ENCODE assay signal across 19 cellular contexts in the genomic region with DNA sequence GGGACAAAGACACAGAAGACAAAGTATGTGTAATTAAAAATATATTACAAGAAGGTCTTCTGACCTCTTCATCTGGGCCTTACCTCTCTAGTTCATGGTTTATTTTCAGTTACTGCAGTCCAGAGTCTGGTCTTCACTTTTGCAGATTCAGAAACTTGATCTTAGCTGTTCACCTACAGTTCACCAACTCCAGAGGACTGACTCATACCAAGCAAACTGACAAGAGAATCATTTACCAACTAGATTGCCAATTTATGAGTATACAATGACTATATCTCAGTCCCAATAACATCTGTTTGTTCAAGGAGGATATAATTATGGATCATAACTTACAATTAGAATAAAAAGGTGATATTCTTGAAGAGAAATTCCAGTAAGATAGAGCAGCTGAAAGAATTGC. TPM values are rescaled to one million over a fixed set of nuclear protein-coding genes. Genes with fewer than 3 reads are reported as not detected.
A peak's percentile ranks its signal among the peaks of the same experiment; 100 is the strongest.
DNase-seq lines count a peak whose midpoint lies in the region; ATAC-seq, FAIRE-seq and TF ChIP-seq lines count a peak whose summit lies in the region.
"Had no signal": no experiment of that assay in that cellular context is flagged by ENCODE, and none has a peak within 500 bp of the region (broad histone marks: within the 10 kb centered on the region; RNA-seq: fewer than 3 reads in every experiment).

No MANE protein-coding gene starts in this region.

- no peaks in the 10 kb centered on the region for H3K27me3 ChIP-seq in right lobe of liver
- H3K27me3 ChIP-seq: breast epithelium, esophagus squamous epithelium, right atrium auricular region, upper lobe of left lung had no signal

- peak; percentile 65 for ATAC-seq in GM18858 (IDR thresholded peaks at IDR 0.05; ENCODE audit: unreplicated experiment)
- peak; percentile 78 for ATAC-seq in GM21737 (IDR thresholded peaks at IDR 0.05; ENCODE audit: unreplicated experiment)
- peak; percentile 86 for ATAC-seq in HG03139 (IDR thresholded peaks at IDR 0.05; ENCODE audit: unreplicated experiment)
- ATAC-seq in right lobe of liver: no peak
- ATAC-seq: stimulated activated naive CD8-positive, alpha-beta T cell treated with anti-CD3 and anti-CD28 coated beads, Interleukin-15, Interleukin-2, amounts not matched to agents 100 U/mL and 50 U/mL, for 24 hours; T-cell had no signal

- no peaks in the 10 kb centered on the region for H3K36me3 ChIP-seq in right lobe of liver
- H3K36me3 ChIP-seq: breast epithelium, esophagus squamous epithelium, right atrium auricular region had no signal

- no peak for FAIRE-seq in RCC 7860 (lab: Jason Lieb, UNC)

- no peak for TF ChIP-seq POLR2A in right lobe of liver (IDR thresholded peaks at IDR 0.05)

- no peaks in the 10 kb centered on the region for H3K4me1 ChIP-seq in right lobe of liver
- H3K4me1 ChIP-seq: breast epithelium, right atrium auricular region had no signal

- H3K9me3 ChIP-seq in right lobe of liver: peaks cover 0 to 3% (median 0%) of the 10 kb centered on the region in 4 donors

- intact Hi-C loops in right lobe of liver (cut with DNase I): no loop called here

- no peak overlapping the region for H3K27ac ChIP-seq in right lobe of liver
- H3K27ac ChIP-seq: breast epithelium, esophagus squamous epithelium, right atrium auricular region, upper lobe of left lung had no signal

- H3K4me3 ChIP-seq in epithelial cell of esophagus (ENCODE audit: low read length) (no peak overlapping the region), right lobe of liver (no peak overlapping the region)
- H3K4me3 ChIP-seq: breast epithelium, esophagus squamous epithelium, right atrium auricular region, upper lobe of left lung had no signal

- TF ChIP-seq CTCF in epithelial cell of esophagus (IDR thresholded peaks at IDR 0.05; ENCODE audit: insufficient read depth, low read depth, low read length, missing control alignments) (no peak), right lobe of liver (IDR thresholded peaks at IDR 0.05) (no peak)

- DNase-seq in epithelial cell of esophagus (ENCODE audit: low read depth) (peak; percentile 60), RCC 7860 (ENCODE audit: low spot score) (no peak), NCI-H1436 (lab: John Stamatoyannopoulos, UW) (no peak), NCI-H128 (lab: John Stamatoyannopoulos, UW; ENCODE audit: unreplicated experiment) (no peak), right lobe of liver (no peak)
- DNase-seq: activated CD4-positive, alpha-beta memory T cell treated with anti-CD3 and anti-CD28 coated beads for 36 hours; activated naive CD8-positive, alpha-beta T cell treated with anti-CD3 and anti-CD28 coated beads for 36 hours; activated T-cell treated with anti-CD3 and anti-CD28 coated beads, Interleukin-2, amount 50 U/mL, for 48 hours; esophagus squamous epithelium; NCI-H146; NCI-H446; stimulated activated naive CD8-positive, alpha-beta T cell treated with anti-CD3 and anti-CD28 coated beads, Interleukin-15, Interleukin-2, amounts not matched to agents 100 U/mL and 50 U/mL, for 24 hours; T-cell; upper lobe of left lung had no signal

RNA-seq across cellular contexts. Expression of gene P2RY1, which starts 9.0 kb away (rescaled TPM):
- total RNA-seq in right lobe of liver: 1 to 10 TPM in 4 of 6 experiments, under 1 TPM in 2; 0.84 to 1.7 (median 1.3) TPM

Comparison
In these comparisons a context has a peak if more than half of its experiments do, and no peak if none do; other contexts are left out.
1. ATAC-seq: peak in GM18858 (single experiment), GM21737 (single experiment) and HG03139 (single experiment); none in right lobe of liver (0 of 4).